8 cellular contexts compared by ENCODE assay signal in genomic region chr4:56656346-56656643, GRCh38. TPM values are rescaled to one million over a fixed set of nuclear protein-coding genes. Genes with fewer than 3 reads are reported as not detected.
A peak's percentile ranks its signal among the peaks of the same experiment; 100 is the strongest.
DNase-seq lines count a peak whose midpoint lies in the region; ATAC-seq and TF ChIP-seq lines count a peak whose summit lies in the region.

No MANE protein-coding gene starts in this region.

- peaks cover 5 to 11% of the 10 kb centered on the region in 2 experiments; a peak in 1 of 4 replicates for H3K4me1 ChIP-seq in SK-N-SH (ENCODE audit: control insufficient read depth in 1 of 2, insufficient read depth in 2 of 2, low read depth in 1 of 2, low read length in 1 of 2)

- WGBS in SK-N-SH (ENCODE audit: low lambda C conversion rate) = 9% methylated on average over 14 of the region's 19 CpGs
- 6 to 7% methylated on average over 16 to 19 of the region's 19 CpGs for WGBS in lower leg skin, 2 donors

- peak; percentile 86 for ATAC-seq in stimulated activated effector memory CD8-positive, alpha-beta T cell treated with anti-CD3 and anti-CD28 coated beads, Interleukin-12 subunit alpha, Interleukin-12 subunit beta, amount 100 ng/mL, for 72 hours
- ATAC-seq in HG03469 (IDR thresholded peaks at IDR 0.05; ENCODE audit: unreplicated experiment) = no peak

- CTCF ChIA-PET in SK-N-SH (lab: Yijun Ruan, JAX) = interaction anchor here (1.4 kb wide), 1 partner anchor 12 kb away, joined by 3 read pairs; no protein-coding TSS in a partner anchor

- POLR2A ChIA-PET in SK-N-SH (lab: Yijun Ruan, JAX) = no interaction called here

- peaks cover 34% of the 10 kb centered on the region for H3K4me1 Mint-ChIP-seq in stimulated activated effector memory CD8-positive, alpha-beta T cell treated with anti-CD3 and anti-CD28 coated beads, Interleukin-12 subunit alpha, Interleukin-12 subunit beta, amount 100 ng/mL, for 72 hours

- H3K9ac ChIP-seq in SK-N-SH = no peak overlapping the region

- peak overlapping the region; percentile 97 for H3K4me3 Mint-ChIP-seq in stimulated activated effector memory CD8-positive, alpha-beta T cell treated with anti-CD3 and anti-CD28 coated beads, Interleukin-12 subunit alpha, Interleukin-12 subunit beta, amount 100 ng/mL, for 72 hours

- H3K9me3 Mint-ChIP-seq in stimulated activated effector memory CD8-positive, alpha-beta T cell treated with anti-CD3 and anti-CD28 coated beads, Interleukin-12 subunit alpha, Interleukin-12 subunit beta, amount 100 ng/mL, for 72 hours = no peaks in the 10 kb centered on the region

- intact Hi-C loops in lower leg skin (cut with DNase I; ENCODE audit: low total_unique reads) = loop anchor here (10.0 kb wide), 1 partner anchor 149 kb away; no protein-coding TSS in a partner anchor

- H3K27me3 ChIP-seq in SK-N-SH (ENCODE audit: insufficient read depth) = peaks cover 59% of the 10 kb centered on the region

- no peaks in the 10 kb centered on the region for H3K79me2 ChIP-seq in SK-N-SH (ENCODE audit: insufficient read depth)

- no peaks in the 10 kb centered on the region for H3F3A ChIP-seq in SK-N-SH (replicated peaks; ENCODE audit: insufficient read depth)

- peak; percentile 45 for DNase-seq in D341Med (ENCODE audit: low spot score)
- DNase-seq in SK-N-SH = peak; percentile 63
- no peak for DNase-seq in cardiac fibroblast (ENCODE audit: low read depth in 2 of 2)
- peak in 1 of 2 donors; percentile 87 for DNase-seq in lower leg skin (ENCODE audit: low spot score in 2 of 2)
- peak; percentile 51 to 85 for DNase-seq in stimulated activated effector memory CD8-positive, alpha-beta T cell treated with anti-CD3 and anti-CD28 coated beads, Interleukin-12 subunit alpha, Interleukin-12 subunit beta, amount 100 ng/mL, for 72 hours (ENCODE audit: low spot score in 2 of 2)
- no peak for DNase-seq in mesenteric fat pad (ENCODE audit: low spot score)
- no peak for DNase-seq in NCI-H1694 (lab: John Stamatoyannopoulos, UW)

- H3K27ac Mint-ChIP-seq in stimulated activated effector memory CD8-positive, alpha-beta T cell treated with anti-CD3 and anti-CD28 coated beads, Interleukin-12 subunit alpha, Interleukin-12 subunit beta, amount 100 ng/mL, for 72 hours = peak overlapping the region; percentile 96

- peak overlapping the region; percentile 58; the same call in 1 of the 2 replicates for H2AFZ ChIP-seq in SK-N-SH (ENCODE audit: low read depth)

- H3K4me2 ChIP-seq in SK-N-SH = peak overlapping the region; percentile 99

- no peaks in the 10 kb centered on the region for H3K9me3 ChIP-seq in SK-N-SH

- no peaks in the 10 kb centered on the region for H3K9me2 ChIP-seq in SK-N-SH

- TF ChIP-seq CTCF in SK-N-SH (IDR thresholded peaks at IDR 0.05) (peak; percentile 30), cardiac fibroblast (IDR thresholded peaks at IDR 0.05; ENCODE audit: low read depth, low read length) (no peak), lower leg skin (IDR thresholded peaks at IDR 0.05) (no peak)

- TF ChIP-seq EP300 in SK-N-SH (IDR thresholded peaks at IDR 0.05; ENCODE audit: borderline replicate concordance in 1 of 2, low read depth in 1 of 2, low read length in 1 of 2) = no peak

- H3K4me3 ChIP-seq in SK-N-SH (ENCODE audit: low read depth in 2 of 2, low read length in 1 of 2) = peak overlapping the region; percentile 52 to 80
- H3K4me3 ChIP-seq in cardiac fibroblast (replicated peaks in 1 of 2; ENCODE audit: low read depth in 2 of 2, low read length in 2 of 2) = peak overlapping the region; percentile 47 to 55
- H3K4me3 ChIP-seq in lower leg skin (ENCODE audit: low read depth, poor library complexity, severe bottlenecking) = peak overlapping the region; percentile 24

- no peak overlapping the region for H3K27ac ChIP-seq in SK-N-SH (ENCODE audit: low read depth in 2 of 2, low read length in 1 of 2)

- peak; percentile 1; the same call in 1 of the 2 replicates for TF ChIP-seq RAD21 in SK-N-SH (IDR thresholded peaks at IDR 0.05; ENCODE audit: low read length)

- TF ChIP-seq POLR2A in lower leg skin (IDR thresholded peaks at IDR 0.05) = no peak

- H4K20me1 ChIP-seq in SK-N-SH (ENCODE audit: insufficient read depth) = no peaks in the 10 kb centered on the region

- H3K36me3 ChIP-seq in SK-N-SH (replicated peaks in 1 of 2; ENCODE audit: control insufficient read depth in 1 of 2, insufficient read depth in 2 of 2, low read length in 1 of 2) = no peaks in the 10 kb centered on the region

- H3K36me3 Mint-ChIP-seq in stimulated activated effector memory CD8-positive, alpha-beta T cell treated with anti-CD3 and anti-CD28 coated beads, Interleukin-12 subunit alpha, Interleukin-12 subunit beta, amount 100 ng/mL, for 72 hours = peaks cover 51% of the 10 kb centered on the region

TF ChIP-seq in SK-N-SH, 30 proteins besides CTCF, POLR2A, EP300 and RAD21:
- TF ChIP-seq EZH2phosphoT487 (IDR thresholded peaks at IDR 0.05; ENCODE audit: borderline replicate concordance, low read depth) = peak; percentile 53; the same call in 1 of the 2 replicates
- TF ChIP-seq FOXJ3 (CRISPR knock-in tag; IDR thresholded peaks at IDR 0.05) = no peak

RNA-seq across cellular contexts. Expression of gene HOPX, which starts 24.8 kb away (rescaled TPM):
- polyA plus RNA-seq in SK-N-SH (2012; rRNA removed) = 0.05 and 0.08 TPM in 2 replicates
- polyA plus RNA-seq in SK-N-SH (2012; cell fraction: cytosol; rRNA removed) = 0.05 and 0.08 TPM in 2 replicates
- not detected in 2 replicates for polyA plus RNA-seq in SK-N-SH (2012; cell fraction: nucleus; rRNA removed)
- total RNA-seq in lower leg skin (1,000 to 10,000 TPM; 1,330 to 2,611 (median 2,071) TPM), mesenteric fat pad (3.2 TPM)

Comparison
In these comparisons a context has a peak if more than half of its experiments do, and no peak if none do; other contexts are left out.
1. DNase-seq: peak in D341Med (single experiment), SK-N-SH (single experiment) and stimulated activated effector memory CD8-positive, alpha-beta T cell treated with anti-CD3 and anti-CD28 coated beads, Interleukin-12 subunit alpha, Interleukin-12 subunit beta, amount 100 ng/mL, for 72 hours (2 of 2); none in cardiac fibroblast (0 of 2), mesenteric fat pad (single experiment) and NCI-H1694 (single experiment).
2. RNA of gene HOPX, which starts 24.8 kb away (total RNA-seq): 1,330 to 2,611 TPM in lower leg skin; 3.2 TPM in mesenteric fat pad (single experiment); every median in the first group is over 100 times any median in the second.
3. Peak in every context shown above with its lines, with median percentiles within 50 percentile points of each other: H3K4me3 ChIP-seq.